In the genomic region with DNA sequence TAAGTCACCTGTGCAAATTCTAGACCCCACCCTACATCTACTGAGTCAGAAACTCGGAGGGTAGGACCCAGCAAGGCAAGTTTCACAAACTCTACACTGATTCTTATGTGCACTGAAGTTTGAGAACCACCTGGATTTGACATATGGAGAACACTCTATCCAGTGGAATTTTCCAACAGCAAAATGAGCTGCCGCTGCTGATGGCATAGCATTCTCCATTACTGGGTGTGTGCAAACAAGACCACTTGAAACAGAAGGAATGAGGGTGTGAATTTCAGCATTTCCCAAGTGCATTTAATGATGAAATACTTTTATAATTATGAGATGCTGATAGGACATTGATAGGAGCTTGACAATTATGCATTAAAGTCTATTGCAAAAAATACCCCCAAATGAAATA, we compare ENCODE assay signal across 33 cellular contexts.
"Had no signal": no experiment of that assay in that cellular context is flagged by ENCODE, and none has a peak within 500 bp of the region (broad histone marks: within the 10 kb centered on the region; RNA-seq: fewer than 3 reads in every experiment).

No MANE protein-coding gene starts in this region.

- DNase-seq: activated B cell treated with CpG ODN at 0.5 μM for 24 hours; activated CD4-positive, alpha-beta T cell treated with anti-CD3 and anti-CD28 coated beads for 48 hours; activated CD4-positive, alpha-beta T cell treated with anti-CD3 and anti-CD28 coated beads, Interleukin-2, amount 50 U/mL, for 1 hour; activated CD4-positive, alpha-beta T cell treated with anti-CD3 and anti-CD28 coated beads, Interleukin-2, amount 50 U/mL, for 48 hours; activated CD8-positive, alpha-beta memory T cell treated with anti-CD3 and anti-CD28 coated beads for 24 hours; activated CD8-positive, alpha-beta T cell treated with anti-CD3 and anti-CD28 coated beads for 36 hours; activated effector memory CD4-positive, alpha-beta T cell treated with Interleukin-2 at 50 U/mL for 16 hours; activated gamma-delta T cell treated with Interleukin-2 at 50 U/mL for 16 hours; activated naive CD4-positive, alpha-beta T cell treated with anti-CD3 and anti-CD28 coated beads, Interleukin-2, amount 50 U/mL, for 16 hours; activated naive CD4-positive, alpha-beta T cell treated with Interleukin-2 at 50 U/mL for 16 hours; activated T-cell treated with anti-CD3 and anti-CD28 coated beads, Interleukin-2, amount 50 U/mL, for 4 hours; amniotic stem cell; anterior cingulate cortex; brain microvascular endothelial cell; caudate nucleus; cortex of kidney; dermis blood vessel endothelial cell; effector CD4-positive, alpha-beta T cell; effector memory CD8-positive, alpha-beta T cell; erythroblast; foreskin keratinocyte; gastrocnemius medialis; T-helper 1 cell; T-helper 17 cell; T1000; WERI-Rb-1 had no signal

- H3K4me1 Mint-ChIP-seq: activated B cell treated with CpG ODN at 0.5 μM for 24 hours; activated T-helper 17 cell treated with anti-CD3 and anti-CD28 coated beads, Interleukin-2, amount 50 U/mL, for 72 hours; T-helper 17 cell had no signal

- H3K36me3 Mint-ChIP-seq: activated naive CD8-positive, alpha-beta T cell had no signal

- H3K4me3 Mint-ChIP-seq: activated B cell treated with CpG ODN at 0.5 μM for 24 hours; activated CD8-positive, alpha-beta T cell treated with anti-CD3 and anti-CD28 coated beads for 36 hours; activated naive CD8-positive, alpha-beta T cell; activated T-cell treated with anti-CD3 and anti-CD28 coated beads, Interleukin-2, amount 50 U/mL, for 4 hours; activated T-helper 17 cell treated with anti-CD3 and anti-CD28 coated beads, Interleukin-2, amount 50 U/mL, for 72 hours; effector memory CD8-positive, alpha-beta T cell; T-helper 17 cell; T-helper 2 cell treated with Interferon-gamma antibody and Interleukin-4, amounts not matched to agents 5 μg/mL and 100 μg/mL, for 36 hours had no signal

- H3K27ac Mint-ChIP-seq: activated B cell treated with CpG ODN at 0.5 μM for 24 hours; activated CD8-positive, alpha-beta T cell treated with anti-CD3 and anti-CD28 coated beads for 36 hours; activated naive CD8-positive, alpha-beta T cell; activated T-helper 17 cell treated with anti-CD3 and anti-CD28 coated beads, Interleukin-2, amount 50 U/mL, for 72 hours; effector memory CD8-positive, alpha-beta T cell; T-helper 17 cell; T-helper 2 cell treated with Interferon-gamma antibody and Interleukin-4, amounts not matched to agents 5 μg/mL and 100 μg/mL, for 36 hours had no signal

- H3K27me3 ChIP-seq: brain microvascular endothelial cell had no signal

- H3K27ac ChIP-seq: brain microvascular endothelial cell, esophagus muscularis mucosa, foreskin keratinocyte, gastrocnemius medialis, WERI-Rb-1 had no signal

- FAIRE-seq: astrocyte, colon had no signal

- H3K4me3 ChIP-seq: esophagus muscularis mucosa, gastrocnemius medialis had no signal

- H3K36me3 ChIP-seq: brain microvascular endothelial cell, esophagus muscularis mucosa, gastrocnemius medialis, WERI-Rb-1 had no signal

- H3K4me1 ChIP-seq: esophagus muscularis mucosa, foreskin keratinocyte, gastrocnemius medialis had no signal

- H3K9me3 Mint-ChIP-seq: activated B cell treated with CpG ODN at 0.5 μM for 24 hours; activated CD8-positive, alpha-beta T cell treated with anti-CD3 and anti-CD28 coated beads for 36 hours; activated T-cell treated with anti-CD3 and anti-CD28 coated beads, Interleukin-2, amount 50 U/mL, for 4 hours; activated T-helper 17 cell treated with anti-CD3 and anti-CD28 coated beads, Interleukin-2, amount 50 U/mL, for 72 hours; effector memory CD8-positive, alpha-beta T cell; T-helper 2 cell treated with Interferon-gamma antibody and Interleukin-4, amounts not matched to agents 5 μg/mL and 100 μg/mL, for 36 hours had no signal

- H3K27me3 Mint-ChIP-seq: activated B cell treated with CpG ODN at 0.5 μM for 24 hours had no signal

- ATAC-seq: activated CD4-positive, CD25-positive, alpha-beta regulatory T cell treated with anti-CD3 and anti-CD28 coated beads, Interleukin-2, amount 50 U/mL, for 24 hours; activated CD8-positive, alpha-beta T cell treated with anti-CD3 and anti-CD28 coated beads for 36 hours; activated T-cell treated with anti-CD3 and anti-CD28 coated beads, Interleukin-2, amount 50 U/mL, for 4 hours; activated T-helper 17 cell treated with anti-CD3 and anti-CD28 coated beads, Interleukin-2, amount 50 U/mL, for 72 hours; effector memory CD8-positive, alpha-beta T cell; foreskin keratinocyte; gastrocnemius medialis; T-helper 17 cell had no signal

- H3K9me3 ChIP-seq: esophagus muscularis mucosa, gastrocnemius medialis had no signal
